ENCODE assay signal across 8 cellular contexts in the genomic region with DNA sequence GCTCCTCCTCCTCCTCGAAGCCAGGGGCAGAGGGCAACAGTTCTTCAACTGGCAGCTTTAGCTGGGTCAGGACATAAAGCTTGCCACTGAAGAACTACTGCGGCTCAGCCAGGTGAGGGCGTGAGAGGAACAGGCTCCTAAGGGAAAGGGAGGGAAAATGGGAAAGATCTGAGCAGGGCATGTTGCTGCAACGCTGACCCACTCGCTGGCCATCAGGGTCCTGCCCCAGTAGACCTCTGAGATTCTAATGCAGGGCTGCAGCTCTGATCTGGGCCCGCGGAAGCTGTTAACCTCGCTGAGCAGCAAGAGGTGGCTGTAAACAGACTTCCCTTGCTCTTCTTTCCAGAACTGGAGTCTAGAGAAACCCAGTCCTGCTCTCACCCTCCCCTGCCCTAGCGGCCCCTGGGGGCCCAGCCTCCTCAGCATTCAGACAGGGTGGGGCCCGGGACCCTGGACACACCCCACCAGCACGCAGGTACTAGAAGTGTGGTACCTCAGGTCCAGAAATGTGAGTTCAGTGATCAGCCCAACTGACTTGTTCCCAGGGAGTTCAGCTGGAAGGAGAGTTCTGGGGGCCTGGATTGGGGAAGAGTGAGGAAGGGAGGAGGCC. TPM values are rescaled to one million over a fixed set of nuclear protein-coding genes. Genes with fewer than 3 reads are reported as not detected.
DNase-seq lines count a peak whose midpoint lies in the region; ATAC-seq, FAIRE-seq and TF ChIP-seq lines count a peak whose summit lies in the region.

No MANE protein-coding gene starts in this region.

- intact Hi-C loops in activated CD4-positive, alpha-beta T cell treated with anti-CD3 and anti-CD28 coated beads, Interleukin-2, amount 10 ng/mL, durations not matched to agents 24 days and 14 days (cut with micrococcal nuclease) = loop anchor here (10.0 kb wide), 1 partner anchor 681 kb away; no protein-coding TSS in a partner anchor

- ATAC-seq in GM21423 (IDR thresholded peaks at IDR 0.05; ENCODE audit: unreplicated experiment) = no peak

- TF ChIP-seq CTCF in mesothelial cell of epicardium (IDR thresholded peaks at IDR 0.05; ENCODE audit: unreplicated experiment) = no peak

- no peaks in the 10 kb centered on the region for H3K9me3 Mint-ChIP-seq in activated CD4-positive, alpha-beta T cell treated with anti-CD3 and anti-CD28 coated beads, Interleukin-2, amount 10 ng/mL, durations not matched to agents 24 days and 14 days
- H3K9me3 Mint-ChIP-seq in mesothelial cell of epicardium = no peaks in the 10 kb centered on the region

- H3K4me1 Mint-ChIP-seq in activated CD4-positive, alpha-beta T cell treated with anti-CD3 and anti-CD28 coated beads, Interleukin-2, amount 10 ng/mL, durations not matched to agents 24 days and 14 days = peaks cover 25% of the 10 kb centered on the region
- H3K4me1 Mint-ChIP-seq in mesothelial cell of epicardium = peaks cover 60% of the 10 kb centered on the region

- H3K27ac Mint-ChIP-seq in activated CD4-positive, alpha-beta T cell treated with anti-CD3 and anti-CD28 coated beads, Interleukin-2, amount 10 ng/mL, durations not matched to agents 24 days and 14 days = no peak overlapping the region
- peak overlapping the region; percentile 99 for H3K27ac Mint-ChIP-seq in mesothelial cell of epicardium

- TF ChIP-seq POLR2A in GM12892 (IDR thresholded peaks at IDR 0.05; ENCODE audit: low read depth, low read length) = no peak

- peaks cover 19% of the 10 kb centered on the region for H3K36me3 Mint-ChIP-seq in activated CD4-positive, alpha-beta T cell treated with anti-CD3 and anti-CD28 coated beads, Interleukin-2, amount 10 ng/mL, durations not matched to agents 24 days and 14 days (ENCODE audit: low read depth)
- peaks cover 3% of the 10 kb centered on the region for H3K36me3 Mint-ChIP-seq in mesothelial cell of epicardium

- FAIRE-seq in GM12892 (lab: Jason Lieb, UNC) = no peak

- peak; percentile 60 for DNase-seq in activated CD4-positive, alpha-beta T cell treated with anti-CD3 and anti-CD28 coated beads, Interleukin-2, amount 10 ng/mL, durations not matched to agents 24 days and 14 days
- DNase-seq in activated CD4-positive, alpha-beta T cell treated with anti-CD3 and anti-CD28 coated beads for 4 hours = no peak
- DNase-seq in NCI-H510A treated with DMSO at 0.1 percent for 48 hours (lab: John Stamatoyannopoulos, UW) = peak; percentile 75
- peak; percentile 82 for DNase-seq in cerebellar cortex (ENCODE audit: low spot score)
- DNase-seq in mesothelial cell of epicardium (ENCODE audit: low spot score in 2 of 2, unreplicated experiment in 2 of 2) = no peak
- no peak for DNase-seq in GM12892 (ENCODE audit: insufficient read length)
- DNase-seq in NCI-H1105 (lab: John Stamatoyannopoulos, UW) = no peak

- peak overlapping the region; percentile 95 for H3K4me3 Mint-ChIP-seq in activated CD4-positive, alpha-beta T cell treated with anti-CD3 and anti-CD28 coated beads, Interleukin-2, amount 10 ng/mL, durations not matched to agents 24 days and 14 days
- H3K4me3 Mint-ChIP-seq in mesothelial cell of epicardium = peak overlapping the region; percentile 91

- H3K27me3 Mint-ChIP-seq in activated CD4-positive, alpha-beta T cell treated with anti-CD3 and anti-CD28 coated beads, Interleukin-2, amount 10 ng/mL, durations not matched to agents 24 days and 14 days = peaks cover 14% of the 10 kb centered on the region
- no peaks in the 10 kb centered on the region for H3K27me3 Mint-ChIP-seq in mesothelial cell of epicardium (ENCODE audit: low read depth)

RNA-seq across cellular contexts. Expression of a gene that starts 3.8 kb away (rescaled TPM):
- total RNA-seq in activated CD4-positive, alpha-beta T cell treated with anti-CD3 and anti-CD28 coated beads, Interleukin-2, amount 10 ng/mL, durations not matched to agents 24 days and 14 days = 0.07 and 0.14 TPM in 2 replicates
- total RNA-seq in mesothelial cell of epicardium = 8.6 to 9.2 TPM (median 8.7 TPM) in 3 replicates
- 0.08 TPM for polyA plus RNA-seq in GM12892 (2012; ENCODE audit: missing spikeins)

RNA-seq across cellular contexts. Expression of a gene that starts 10.5 kb away (rescaled TPM):
- total RNA-seq in activated CD4-positive, alpha-beta T cell treated with anti-CD3 and anti-CD28 coated beads, Interleukin-2, amount 10 ng/mL, durations not matched to agents 24 days and 14 days = 17.6 and 18.3 TPM in 2 replicates
- 20.3 to 22.9 TPM (median 20.6 TPM) in 3 replicates for total RNA-seq in mesothelial cell of epicardium
- 3.1 TPM for polyA plus RNA-seq in GM12892 (2012; ENCODE audit: missing spikeins)

RNA-seq across cellular contexts. Expression of a gene that starts 28.7 kb away (rescaled TPM):
- total RNA-seq in activated CD4-positive, alpha-beta T cell treated with anti-CD3 and anti-CD28 coated beads, Interleukin-2, amount 10 ng/mL, durations not matched to agents 24 days and 14 days = 0.12 and 0.16 TPM in 2 replicates
- total RNA-seq in mesothelial cell of epicardium = 0.32 to 0.63 TPM (median 0.44 TPM) in 3 replicates
- not detected for polyA plus RNA-seq in GM12892 (2012; ENCODE audit: missing spikeins)

RNA-seq across cellular contexts. Expression of a gene that starts 29.3 kb away (rescaled TPM):
- 432 and 442 TPM in 2 replicates for total RNA-seq in activated CD4-positive, alpha-beta T cell treated with anti-CD3 and anti-CD28 coated beads, Interleukin-2, amount 10 ng/mL, durations not matched to agents 24 days and 14 days
- total RNA-seq in mesothelial cell of epicardium = 331 to 354 TPM (median 334 TPM) in 3 replicates
- 119 TPM for polyA plus RNA-seq in GM12892 (2012; ENCODE audit: missing spikeins)

RNA-seq across cellular contexts. Expression of a gene that starts 47.9 kb away (rescaled TPM):
- total RNA-seq in activated CD4-positive, alpha-beta T cell treated with anti-CD3 and anti-CD28 coated beads, Interleukin-2, amount 10 ng/mL, durations not matched to agents 24 days and 14 days = not detected in 2 replicates
- total RNA-seq in mesothelial cell of epicardium = 69.6 to 72.5 TPM (median 71.4 TPM) in 3 replicates
- polyA plus RNA-seq in GM12892 (2012; ENCODE audit: missing spikeins) = 4.1 TPM

Comparison
In these comparisons a context has a peak if more than half of its experiments do, and no peak if none do; other contexts are left out.
1. DNase-seq: peak in activated CD4-positive, alpha-beta T cell treated with anti-CD3 and anti-CD28 coated beads, Interleukin-2, amount 10 ng/mL, durations not matched to agents 24 days and 14 days (single experiment), NCI-H510A treated with DMSO at 0.1 percent for 48 hours (single experiment) and cerebellar cortex (single experiment); none in activated CD4-positive, alpha-beta T cell treated with anti-CD3 and anti-CD28 coated beads for 4 hours (0 of 2), mesothelial cell of epicardium (0 of 2), GM12892 (single experiment) and NCI-H1105 (single experiment).